Comparison of ENCODE assay signal across 36 cellular contexts in genomic region chr20:19448632-19449031, GRCh38.
"Had no signal": no experiment of that assay in that cellular context is flagged by ENCODE, and none has a peak within 500 bp of the region (broad histone marks: within the 10 kb centered on the region; RNA-seq: fewer than 3 reads in every experiment).

No MANE protein-coding gene starts in this region.

- ATAC-seq: activated naive CD8-positive, alpha-beta T cell treated with anti-CD3 and anti-CD28 coated beads, Interleukin-2, amount 50 U/mL, for 24 hours; PC-3; Right ventricle myocardium inferior had no signal

- H3K27ac Mint-ChIP-seq: activated B cell treated with CpG ODN at 0.5 μM for 24 hours; activated CD4-positive, alpha-beta memory T cell treated with anti-CD3 and anti-CD28 coated beads for 36 hours; activated naive CD4-positive, alpha-beta T cell treated with anti-CD3 and anti-CD28 coated beads, Interleukin-2, amount 10 ng/mL, durations not matched to agents 7 days and 5 days; activated naive CD8-positive, alpha-beta T cell; activated naive CD8-positive, alpha-beta T cell treated with anti-CD3 and anti-CD28 coated beads, Interleukin-2, amount 50 U/mL, for 24 hours had no signal

- H3K4me3 Mint-ChIP-seq: activated B cell treated with CpG ODN at 0.5 μM for 24 hours; activated CD4-positive, alpha-beta memory T cell treated with anti-CD3 and anti-CD28 coated beads for 36 hours; activated naive CD4-positive, alpha-beta T cell treated with anti-CD3 and anti-CD28 coated beads, Interleukin-2, amount 10 ng/mL, durations not matched to agents 7 days and 5 days; activated naive CD8-positive, alpha-beta T cell; activated naive CD8-positive, alpha-beta T cell treated with anti-CD3 and anti-CD28 coated beads, Interleukin-2, amount 50 U/mL, for 24 hours; central memory CD8-positive, alpha-beta T cell had no signal

- H3K4me1 ChIP-seq: Peyer's patch had no signal

- H3K27me3 Mint-ChIP-seq: activated CD4-positive, alpha-beta memory T cell treated with anti-CD3 and anti-CD28 coated beads for 36 hours; activated naive CD4-positive, alpha-beta T cell treated with anti-CD3 and anti-CD28 coated beads, Interleukin-2, amount 10 ng/mL, durations not matched to agents 7 days and 5 days; activated naive CD8-positive, alpha-beta T cell; activated naive CD8-positive, alpha-beta T cell treated with anti-CD3 and anti-CD28 coated beads, Interleukin-2, amount 50 U/mL, for 24 hours; central memory CD8-positive, alpha-beta T cell had no signal

- H3K36me3 Mint-ChIP-seq: activated CD4-positive, alpha-beta memory T cell treated with anti-CD3 and anti-CD28 coated beads for 36 hours; activated naive CD4-positive, alpha-beta T cell treated with anti-CD3 and anti-CD28 coated beads, Interleukin-2, amount 10 ng/mL, durations not matched to agents 7 days and 5 days had no signal

- H3K27me3 ChIP-seq: brain microvascular endothelial cell, cardiac muscle cell, Peyer's patch had no signal

- DNase-seq: activated B cell treated with CpG ODN at 0.5 μM for 24 hours; activated CD4-positive, alpha-beta memory T cell treated with anti-CD3 and anti-CD28 coated beads for 36 hours; activated CD4-positive, alpha-beta T cell treated with anti-CD3 and anti-CD28 coated beads for 4 hours; activated CD4-positive, alpha-beta T cell treated with anti-CD3 and anti-CD28 coated beads, Interleukin-2, amount 50 U/mL, for 1 hour; activated CD4-positive, CD25-positive, alpha-beta regulatory T cell treated with anti-CD3 and anti-CD28 coated beads, Interleukin-2, amount 50 U/mL, for 72 hours; activated CD8-positive, alpha-beta memory T cell treated with anti-CD3 and anti-CD28 coated beads, Interleukin-2, amount 50 U/mL, for 4 hours; activated effector memory CD4-positive, alpha-beta T cell treated with Interleukin-2 at 50 U/mL for 16 hours; activated naive CD4-positive, alpha-beta T cell treated with anti-CD3 and anti-CD28 coated beads, Interleukin-2, amount 10 ng/mL, durations not matched to agents 7 days and 5 days; activated naive CD8-positive, alpha-beta T cell treated with anti-CD3 and anti-CD28 coated beads, Interleukin-2, amount 50 U/mL, for 24 hours; activated T-cell treated with anti-CD3 and anti-CD28 coated beads for 4 hours; activated T-cell treated with anti-CD3 and anti-CD28 coated beads, Interleukin-2, amount 50 U/mL, for 48 hours; brain microvascular endothelial cell; NCI-H1048; NCI-H1436; NCI-H1694; NCI-H1930; NCI-H2081 treated with DMSO at 0.1 percent for 48 hours; NCI-H226; NCI-H446 treated with DMSO at 0.1 percent for 48 hours; NCI-H524 treated with DMSO at 0.1 percent for 48 hours; NCI-H748 treated with DMSO at 0.1 percent for 48 hours; NK-92 treated with Interleukin-12 subunit alpha and Interleukin-12 subunit beta, amount 100 ng/mL, for 24 hours; PC-3; Peyer's patch; RPMI8226; SIG-M5; SW 1271; T-helper 1 cell; T-helper 2 cell; T-helper 9 cell had no signal

- H3K36me3 ChIP-seq: brain microvascular endothelial cell, cardiac muscle cell, Peyer's patch had no signal

- H3K27ac ChIP-seq: brain microvascular endothelial cell, cardiac muscle cell, KMS-11, Peyer's patch, VCaP had no signal

- H3K4me3 ChIP-seq: cardiac muscle cell, Peyer's patch had no signal

- H3K4me1 Mint-ChIP-seq: activated B cell treated with CpG ODN at 0.5 μM for 24 hours had no signal
